17 cellular contexts compared by ENCODE assay signal in genomic region chr5:97854871-97855762, GRCh38.
DNase-seq lines count a peak whose midpoint lies in the region; ATAC-seq and TF ChIP-seq lines count a peak whose summit lies in the region.
"Had no signal": no experiment of that assay in that cellular context is flagged by ENCODE, and none has a peak within 500 bp of the region (broad histone marks: within the 10 kb centered on the region; RNA-seq: fewer than 3 reads in every experiment).

No MANE protein-coding gene starts in this region.

- peak overlapping the region in 1 of 2 experiments; percentile 26 for H3K14ac ChIP-seq in mesenchymal stem cell (ENCODE audit: low read length in 2 of 2)

- H2BK12ac ChIP-seq in mesenchymal stem cell (ENCODE audit: low read length in 2 of 2): peak overlapping the region in 1 of 2 experiments; percentile 55

- no peak overlapping the region for H3K4me3 ChIP-seq in fibroblast of lung (replicated peaks in 1 of 4; ENCODE audit: control extremely low read depth in 1 of 4, insufficient read depth in 1 of 4, low read depth in 3 of 4, low read length in 4 of 4)
- H3K4me3 ChIP-seq in mesenchymal stem cell (ENCODE audit: insufficient read depth in 1 of 2, low read depth in 1 of 2, low read length in 2 of 2): peak overlapping the region in 1 of 2 experiments; percentile 45
- H3K4me3 ChIP-seq: K562, ovary had no signal

- no peaks in the 10 kb centered on the region for H4K20me1 ChIP-seq in fibroblast of lung (ENCODE audit: control insufficient read depth, extremely low read depth, insufficient read depth, low read length)

- no peaks in the 10 kb centered on the region for H3K9me3 ChIP-seq in fibroblast of lung (ENCODE audit: control insufficient read depth, insufficient read depth, low read depth, low read length)
- H3K9me3 ChIP-seq in mesenchymal stem cell (ENCODE audit: control insufficient read depth, low read length): peaks cover 8% of the 10 kb centered on the region

- ATAC-seq in GM18867 (IDR thresholded peaks at IDR 0.05; ENCODE audit: unreplicated experiment): no peak
- ATAC-seq: activated T-cell treated with anti-CD3 and anti-CD28 coated beads, Interleukin-2, amount 50 U/mL, for 72 hours; esophagus mucosa; K562 had no signal

- H3K36me3 ChIP-seq in fibroblast of lung (ENCODE audit: control insufficient read depth, insufficient read depth, low read length) (no peaks in the 10 kb centered on the region), mesenchymal stem cell (ENCODE audit: control insufficient read depth in 1 of 2, insufficient read depth in 2 of 2, low read depth in 1 of 2, low read length in 2 of 2) (no peaks in the 10 kb centered on the region)
- H3K36me3 ChIP-seq: ovary had no signal

- H2AFZ ChIP-seq in fibroblast of lung (ENCODE audit: low read length): peak overlapping the region; percentile 24
- no peak overlapping the region for H2AFZ ChIP-seq in mesenchymal stem cell (ENCODE audit: low read depth, low read length)

- H4K8ac ChIP-seq in mesenchymal stem cell (ENCODE audit: low read length): no peak overlapping the region

- no peak overlapping the region for H3K4me2 ChIP-seq in fibroblast of lung (ENCODE audit: extremely low read depth, insufficient read depth, low read length)
- no peak overlapping the region for H3K4me2 ChIP-seq in mesenchymal stem cell (ENCODE audit: low read length, poor library complexity, severe bottlenecking)

- peak overlapping the region in 1 of 2 experiments; percentile 1 for H3K18ac ChIP-seq in mesenchymal stem cell (ENCODE audit: low read depth in 1 of 2, low read length in 2 of 2)

- H4K91ac ChIP-seq in mesenchymal stem cell (ENCODE audit: low read length): no peak overlapping the region

- H2BK5ac ChIP-seq in mesenchymal stem cell (ENCODE audit: low read depth, low read length, poor library complexity, severe bottlenecking): no peak overlapping the region

- peak; percentile 12 for DNase-seq in Daoy (ENCODE audit: low read depth)
- DNase-seq in NCI-H226: peak; percentile 68
- DNase-seq in fibroblast of lung (ENCODE audit: low read depth in 2 of 2): peak; percentile 71 to 75
- peak; percentile 45 for DNase-seq in mesenchymal stem cell
- DNase-seq in NCI-H2107 treated with DMSO at 0.1 percent for 48 hours (lab: John Stamatoyannopoulos, UW; ENCODE audit: unreplicated experiment): no peak
- DNase-seq in NOMO-1 treated with dmso at 0.1 percent for 144 hours (lab: John Stamatoyannopoulos, UW; ENCODE audit: unreplicated experiment): no peak
- no peak for DNase-seq in hypothalamus (lab: John Stamatoyannopoulos, UW)
- DNase-seq: activated CD4-positive, alpha-beta T cell treated with anti-CD3 and anti-CD28 coated beads, Interleukin-2, amount 50 U/mL, for 48 hours; activated T-cell treated with anti-CD3 and anti-CD28 coated beads, Interleukin-2, amount 50 U/mL, for 72 hours; amniotic stem cell; H7; NCI-H187 treated with DMSO at 0.1 percent for 48 hours; ovary; SHP77 treated with DMSO at 0.1 percent for 48 hours had no signal

- H3K4ac ChIP-seq in mesenchymal stem cell (ENCODE audit: low read depth in 1 of 2, low read length in 2 of 2): no peak overlapping the region

- H3K27me3 ChIP-seq in fibroblast of lung (ENCODE audit: control insufficient read depth, insufficient read depth, low read length) (no peaks in the 10 kb centered on the region), mesenchymal stem cell (ENCODE audit: control insufficient read depth in 1 of 2, insufficient read depth in 1 of 2, low read length in 2 of 2) (no peaks in the 10 kb centered on the region)
- H3K27me3 ChIP-seq: ovary had no signal

- H2AK5ac ChIP-seq in mesenchymal stem cell (ENCODE audit: low read length, severe bottlenecking): peak overlapping the region; percentile 3

- H3K4me1 ChIP-seq in fibroblast of lung (ENCODE audit: control insufficient read depth, extremely low read depth, insufficient read depth, low read length): peaks cover 4% of the 10 kb centered on the region
- H3K4me1 ChIP-seq in mesenchymal stem cell (ENCODE audit: control insufficient read depth, insufficient read depth, low read depth, low read length): peaks cover 7% of the 10 kb centered on the region

- H3K9ac ChIP-seq in fibroblast of lung (ENCODE audit: insufficient read depth, low read length) (no peak overlapping the region), mesenchymal stem cell (ENCODE audit: low read length) (no peak overlapping the region)

- H3K23ac ChIP-seq in mesenchymal stem cell (ENCODE audit: low read length in 2 of 2): no peak overlapping the region

- H2BK15ac ChIP-seq in mesenchymal stem cell (ENCODE audit: low read depth, poor library complexity, severe bottlenecking): peak overlapping the region; percentile 36

- no peak for TF ChIP-seq CTCF in fibroblast of lung (conservative IDR thresholded peaks at IDR 0.05 in 1 of 2, IDR thresholded peaks at IDR 0.05 in 1 of 2; ENCODE audit: low read depth in 1 of 2, low read length in 2 of 2)

- H3K27ac ChIP-seq in fibroblast of lung (ENCODE audit: insufficient read depth, low read length) (no peak overlapping the region), mesenchymal stem cell (ENCODE audit: low read length, poor library complexity, severe bottlenecking) (no peak overlapping the region)
- H3K27ac ChIP-seq: ovary had no signal

- 76% methylated on average over 9 of the region's 9 CpGs for WGBS in mesenchymal stem cell

- H3K79me1 ChIP-seq in mesenchymal stem cell (replicated peaks; ENCODE audit: low read length, poor library complexity, severe bottlenecking): no peaks in the 10 kb centered on the region

- H3K79me2 ChIP-seq in fibroblast of lung (ENCODE audit: control insufficient read depth, insufficient read depth, low read length): no peaks in the 10 kb centered on the region

- H2BK120ac ChIP-seq in mesenchymal stem cell (ENCODE audit: low read depth, low read length): no peak overlapping the region

Comparison
In these comparisons a context has a peak if more than half of its experiments do, and no peak if none do; other contexts are left out.
1. DNase-seq: peak in Daoy (single experiment), NCI-H226 (single experiment), fibroblast of lung (2 of 2) and mesenchymal stem cell (single experiment); none in NCI-H2107 treated with DMSO at 0.1 percent for 48 hours (single experiment), NOMO-1 treated with dmso at 0.1 percent for 144 hours (single experiment) and hypothalamus (0 of 51).